Comparison of ENCODE assay signal across 19 cellular contexts in genomic region chr15:83854950-83855707, GRCh38.
DNase-seq lines count a peak whose midpoint lies in the region; ATAC-seq and TF ChIP-seq lines count a peak whose summit lies in the region.
"Had no signal": no experiment of that assay in that cellular context is flagged by ENCODE, and none has a peak within 500 bp of the region (broad histone marks: within the 10 kb centered on the region; RNA-seq: fewer than 3 reads in every experiment).

No MANE protein-coding gene starts in this region.

- no peaks in the 10 kb centered on the region for H3K79me1 ChIP-seq in H9 (ENCODE audit: insufficient read depth, low read depth, low read length, poor library complexity, severe bottlenecking)

- no peak overlapping the region for H2AK5ac ChIP-seq in H9 (ENCODE audit: insufficient read length, low read length)

- no CpG with 5 or more reads among the region's 3 CpGs for WGBS in H9 (ENCODE audit: extremely low coverage, insufficient read length, low lambda C conversion rate)

- no peak overlapping the region for H3K4me2 ChIP-seq in H9 (ENCODE audit: insufficient read depth, insufficient read length, low read length)
- H3K4me2 ChIP-seq: KMS-11 had no signal

- H2BK15ac ChIP-seq in H9 (ENCODE audit: low read depth, low read length), result no peak overlapping the region

- H3K36me3 Mint-ChIP-seq in H9 (ENCODE audit: insufficient read depth in 1 of 3, low read depth in 3 of 3) (peaks cover 0 to 4% (median 4%) of the 10 kb centered on the region in 3 experiments; a peak in 4 of 7 replicates), nephron progenitor cell (ENCODE audit: low read depth) (peaks cover 4% of the 10 kb centered on the region)
- H3K36me3 Mint-ChIP-seq: activated naive CD8-positive, alpha-beta T cell; brain had no signal

- ATAC-seq in foreskin keratinocyte (no peak), GM19452 (IDR thresholded peaks at IDR 0.05; ENCODE audit: unreplicated experiment) (no peak)
- ATAC-seq: left lung, SK-N-SH treated with all-trans-retinoic acid at 6 μM for 48 hours had no signal

- H4K91ac ChIP-seq in H9 (ENCODE audit: insufficient read length, low read depth, low read length), result no peak overlapping the region

- no peak overlapping the region for H2BK120ac ChIP-seq in H9 (ENCODE audit: low read depth, low read length, poor library complexity, severe bottlenecking)

- no peaks in the 10 kb centered on the region for H3K4me1 ChIP-seq in H9 (ENCODE audit: insufficient read depth, low read length)
- H3K4me1 ChIP-seq in foreskin keratinocyte, result peaks cover 16% of the 10 kb centered on the region
- H3K4me1 ChIP-seq in rectal smooth muscle tissue (ENCODE audit: control insufficient read depth, insufficient read depth, low read length), result peaks cover 36% of the 10 kb centered on the region
- H3K4me1 ChIP-seq: left lung had no signal

- H3K27me3 Mint-ChIP-seq in H9 (ENCODE audit: low read depth) (no peaks in the 10 kb centered on the region), nephron progenitor cell (ENCODE audit: low read depth, poor library complexity) (peaks cover 6% of the 10 kb centered on the region)

- no peak overlapping the region for H4K8ac ChIP-seq in H9 (replicated peaks; ENCODE audit: insufficient read length, low read depth, low read length)

- no peak overlapping the region for H2BK20ac ChIP-seq in H9 (ENCODE audit: low read depth, low read length, poor library complexity, severe bottlenecking)

- H3K56ac ChIP-seq in H9 (ENCODE audit: insufficient read length, low read depth, low read length), result no peak overlapping the region

- H2AFZ ChIP-seq in H9 (ENCODE audit: low read length), result no peak overlapping the region

- no peaks in the 10 kb centered on the region for H3K79me2 ChIP-seq in H9 (ENCODE audit: insufficient read depth, low read length)

- H3K14ac ChIP-seq in H9 (ENCODE audit: insufficient read depth, low read length), result peak overlapping the region; percentile 24; the same call in 1 of the 2 replicates

- no peak overlapping the region for H3K18ac ChIP-seq in H9 (ENCODE audit: insufficient read length, low read depth, low read length)

- H3K9ac ChIP-seq in H9 (ENCODE audit: extremely low read depth, insufficient read length, low read length) (no peak overlapping the region), rectal smooth muscle tissue (ENCODE audit: low read length) (no peak overlapping the region)
- H3K9ac ChIP-seq: KMS-11 had no signal

- H3K4me3 Mint-ChIP-seq in H9, result no peak overlapping the region
- no peak overlapping the region for H3K4me3 Mint-ChIP-seq in nephron progenitor cell
- H3K4me3 Mint-ChIP-seq: activated naive CD8-positive, alpha-beta T cell; brain; dendritic cell treated with granulocyte-macrophage colony-stimulating factor and Interleukin-4, amounts not matched to agents 40 ng/mL and 50 ng/mL, for 4 days had no signal

- H3K23me2 ChIP-seq in H9 (ENCODE audit: insufficient read length, low read depth, low read length, poor library complexity, severe bottlenecking), result no peaks in the 10 kb centered on the region

- H3K27ac ChIP-seq in H9 (ENCODE audit: insufficient read length, low read depth, low read length) (no peak overlapping the region), foreskin keratinocyte (peak overlapping the region; percentile 7), rectal smooth muscle tissue (ENCODE audit: low read depth, low read length) (peak overlapping the region; percentile 33)
- H3K27ac ChIP-seq: KMS-11, left lung, tibial artery had no signal

- no peak overlapping the region for H2BK5ac ChIP-seq in H9 (ENCODE audit: insufficient read length, low read length)

- TF ChIP-seq CTCF in H9 (conservative IDR thresholded peaks at IDR 0.05) (no peak), foreskin keratinocyte (conservative IDR thresholded peaks at IDR 0.05) (no peak), nephron progenitor cell (IDR thresholded peaks at IDR 0.05) (no peak)

- no peak overlapping the region for H4K5ac ChIP-seq in H9 (ENCODE audit: insufficient read length, low read depth, low read length)

- H3K27ac Mint-ChIP-seq in H9 (0 out of 7 replicates have a peak overlapping the region, but pooled peaks of 1 of the 3 experiments have one; percentile 47), nephron progenitor cell (no peak overlapping the region)
- H3K27ac Mint-ChIP-seq: activated naive CD8-positive, alpha-beta T cell; brain; dendritic cell treated with granulocyte-macrophage colony-stimulating factor and Interleukin-4, amounts not matched to agents 40 ng/mL and 50 ng/mL, for 4 days had no signal

- H3K4me3 ChIP-seq in rectal smooth muscle tissue (ENCODE audit: low read length), result no peak overlapping the region
- H3K4me3 ChIP-seq: left lung, tibial artery had no signal

- no peak overlapping the region for H2BK12ac ChIP-seq in H9 (ENCODE audit: insufficient read length, low read depth, low read length)

- H3K23ac ChIP-seq in H9 (ENCODE audit: insufficient read length, low read depth, low read length), result no peak overlapping the region

- H3T11ph ChIP-seq in H9 (ENCODE audit: low read length), result no peak overlapping the region

- H3K9me3 Mint-ChIP-seq in H9, result peaks cover 4 to 7% of the 10 kb centered on the region in 2 experiments; a peak in 3 of 5 replicates
- peaks cover 5% of the 10 kb centered on the region for H3K9me3 Mint-ChIP-seq in nephron progenitor cell
- H3K9me3 Mint-ChIP-seq: dendritic cell treated with granulocyte-macrophage colony-stimulating factor and Interleukin-4, amounts not matched to agents 40 ng/mL and 50 ng/mL, for 4 days had no signal

- H3K4me1 Mint-ChIP-seq in H9 (peaks cover 0 to 6% of the 10 kb centered on the region in 2 experiments; a peak in 2 of 4 replicates), nephron progenitor cell (no peaks in the 10 kb centered on the region)

- no peaks in the 10 kb centered on the region for H3K27me3 ChIP-seq in H9 (ENCODE audit: insufficient read depth, low read length)
- no peaks in the 10 kb centered on the region for H3K27me3 ChIP-seq in foreskin keratinocyte
- H3K27me3 ChIP-seq in rectal smooth muscle tissue (ENCODE audit: control insufficient read depth, insufficient read depth, low read length), result no peaks in the 10 kb centered on the region
- H3K27me3 ChIP-seq: left lung, tibial artery had no signal

- no peak overlapping the region for H3K4ac ChIP-seq in H9 (ENCODE audit: low read depth, low read length)

- no peak for DNase-seq in H9
- peak; percentile 56 for DNase-seq in NCI-H226
- no peak for DNase-seq in foreskin keratinocyte
- no peak for DNase-seq in nephron progenitor cell
- DNase-seq in SHP77 treated with DMSO at 0.1 percent for 48 hours (lab: John Stamatoyannopoulos, UW), result no peak
- DNase-seq: COR-L47; GOT3; left lung; NCI-H1092 treated with DMSO at 0.1 percent for 48 hours; nucleus accumbens; stimulated activated naive CD4-positive, alpha-beta T cell; tibial artery had no signal

- no peaks in the 10 kb centered on the region for H3K9me3 ChIP-seq in H9 (ENCODE audit: control insufficient read depth, low read depth, low read length)
- H3K9me3 ChIP-seq: left lung, tibial artery had no signal

- no peaks in the 10 kb centered on the region for H3K36me3 ChIP-seq in rectal smooth muscle tissue (ENCODE audit: control insufficient read depth, insufficient read depth, low read length)
- H3K36me3 ChIP-seq: left lung had no signal

- no peaks in the 10 kb centered on the region for H4K20me1 ChIP-seq in H9 (ENCODE audit: control insufficient read depth, insufficient read depth, insufficient read length)
